Comparison of ENCODE assay signal across 16 cellular contexts in the genomic region with DNA sequence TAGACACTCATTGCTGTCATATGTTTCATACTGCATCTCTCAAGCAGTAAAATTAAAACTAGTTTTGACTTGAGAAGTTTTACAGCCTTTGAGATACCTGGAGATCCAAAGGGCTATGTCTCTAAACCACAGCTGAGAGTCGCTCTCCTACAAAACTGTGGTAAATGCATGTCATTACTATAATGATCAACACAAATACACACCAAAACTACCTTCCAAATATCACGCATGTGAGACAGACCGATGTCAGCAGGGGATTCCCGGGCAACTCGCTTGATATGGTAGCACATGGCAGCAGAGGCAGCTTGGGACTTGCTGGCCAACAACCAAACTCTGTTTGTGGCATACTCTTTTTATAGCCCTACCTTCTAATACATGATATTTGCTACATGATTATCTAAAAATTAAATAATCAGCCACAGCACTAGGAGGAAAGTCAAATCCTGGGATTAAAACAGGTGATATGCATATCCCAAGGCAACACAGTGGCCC. TPM values are rescaled to one million over a fixed set of nuclear protein-coding genes. Genes with fewer than 3 reads are reported as not detected.
"Had no signal": no experiment of that assay in that cellular context is flagged by ENCODE, and none has a peak within 500 bp of the region (broad histone marks: within the 10 kb centered on the region; RNA-seq: fewer than 3 reads in every experiment).

No MANE protein-coding gene starts in this region.

- H3K4me1 ChIP-seq: parathyroid adenoma, tibial nerve had no signal

- ATAC-seq: activated naive CD8-positive, alpha-beta T cell treated with anti-CD3 and anti-CD28 coated beads, Interleukin-2, amount 50 U/mL, for 24 hours; activated T-cell treated with anti-CD3 and anti-CD28 coated beads, Interleukin-2, amount 50 U/mL, for 72 hours; body of pancreas; WTC11 had no signal

- DNase-seq: activated CD4-positive, alpha-beta T cell treated with anti-CD3 and anti-CD28 coated beads, Interleukin-2, amount 50 U/mL, for 48 hours; activated effector memory CD4-positive, alpha-beta T cell treated with Interleukin-2 at 50 U/mL for 16 hours; activated naive CD4-positive, alpha-beta T cell treated with anti-CD3 and anti-CD28 coated beads, Interleukin-2, amount 50 U/mL, for 16 hours; activated naive CD8-positive, alpha-beta T cell treated with anti-CD3 and anti-CD28 coated beads, Interleukin-2, amount 50 U/mL, for 24 hours; activated T-cell treated with anti-CD3 and anti-CD28 coated beads, Interleukin-2, amount 50 U/mL, for 72 hours; body of pancreas; hippocampal formation; kidney glomerular epithelial cell; nucleus accumbens; T-helper 9 cell had no signal

- H3K27me3 ChIP-seq: body of pancreas, cardiac muscle cell, tibial nerve had no signal

- H3K9me3 ChIP-seq: body of pancreas, tibial nerve had no signal

- H3K4me3 ChIP-seq: body of pancreas, cardiac muscle cell, tibial nerve had no signal

- H3K27ac ChIP-seq: body of pancreas, cardiac muscle cell, epithelial cell of prostate, parathyroid adenoma, tibial nerve had no signal

- H3K36me3 ChIP-seq: cardiac muscle cell, tibial nerve had no signal

RNA-seq across cellular contexts. Expression of gene PDZRN3, which starts 56.3 kb away (rescaled TPM):
- total RNA-seq: activated T-cell treated with anti-CD3 and anti-CD28 coated beads, Interleukin-2, amount 50 U/mL, for 72 hours; T-helper 1 cell treated with Interleukin-12 subunit alpha and Interleukin-12 subunit beta and Interleukin-4 antibody, amounts not matched to agents 30 ng/mL and 1 ng/mL, for 36 hours had no signal
